In genomic region chr12:91432079-91432478, GRCh38 we compare ENCODE assay signal across 20 cellular contexts.
DNase-seq lines count a peak whose midpoint lies in the region; ATAC-seq and TF ChIP-seq lines count a peak whose summit lies in the region.
"Had no signal": no experiment of that assay in that cellular context is flagged by ENCODE, and none has a peak within 500 bp of the region (broad histone marks: within the 10 kb centered on the region; RNA-seq: fewer than 3 reads in every experiment).

No MANE protein-coding gene starts in this region.

- H3K4me3 Mint-ChIP-seq in type B pancreatic cell = peak overlapping the region; percentile 18
- H3K4me3 Mint-ChIP-seq: activated CD4-positive, alpha-beta memory T cell treated with anti-CD3 and anti-CD28 coated beads, Interleukin-2, amount 10 ng/mL, durations not matched to agents 7 days and 5 days; activated T-helper 1 cell treated with anti-CD3 and anti-CD28 coated beads, Interleukin-12 subunit alpha, Interleukin-12 subunit beta, Interleukin-2, Interleukin-4 antibody, amounts not matched to agents 30 ng/mL and 10 ng/mL and 1 ng/mL, durations not matched to agents 14 hours and 24 hours and 36 hours; CD14-positive monocyte had no signal

- peaks cover 20% of the 10 kb centered on the region for H3K4me1 ChIP-seq in cardiac muscle cell (ENCODE audit: low read depth)
- H3K4me1 ChIP-seq in mesodermal cell (ENCODE audit: control insufficient read depth, insufficient read depth, low read length, poor library complexity, severe bottlenecking) = peaks cover 9% of the 10 kb centered on the region
- H3K4me1 ChIP-seq: esophagus muscularis mucosa, lower lobe of right lung had no signal

- no peaks in the 10 kb centered on the region for H3K27me3 Mint-ChIP-seq in type B pancreatic cell
- H3K27me3 Mint-ChIP-seq: activated CD4-positive, alpha-beta memory T cell treated with anti-CD3 and anti-CD28 coated beads, Interleukin-2, amount 10 ng/mL, durations not matched to agents 7 days and 5 days had no signal

- H3K36me3 ChIP-seq in cardiac muscle cell = no peaks in the 10 kb centered on the region
- no peaks in the 10 kb centered on the region for H3K36me3 ChIP-seq in mesodermal cell (ENCODE audit: control insufficient read depth, insufficient read depth, low read length)
- H3K36me3 ChIP-seq: esophagus muscularis mucosa, lower lobe of right lung had no signal

- peak overlapping the region; percentile 35 for H3K27ac Mint-ChIP-seq in type B pancreatic cell
- H3K27ac Mint-ChIP-seq: activated CD4-positive, alpha-beta memory T cell treated with anti-CD3 and anti-CD28 coated beads, Interleukin-2, amount 10 ng/mL, durations not matched to agents 7 days and 5 days; activated T-helper 1 cell treated with anti-CD3 and anti-CD28 coated beads, Interleukin-12 subunit alpha, Interleukin-12 subunit beta, Interleukin-2, Interleukin-4 antibody, amounts not matched to agents 30 ng/mL and 10 ng/mL and 1 ng/mL, durations not matched to agents 14 hours and 24 hours and 36 hours; CD14-positive monocyte had no signal

- no peak for TF ChIP-seq CTCF in cardiac muscle cell (IDR thresholded peaks at IDR 0.05; ENCODE audit: low read depth, low read length)
- no peak for TF ChIP-seq CTCF in epithelial cell of proximal tubule (conservative IDR thresholded peaks at IDR 0.05; ENCODE audit: low read depth, low read length)
- TF ChIP-seq CTCF in type B pancreatic cell (conservative IDR thresholded peaks at IDR 0.05) = no peak

- no peak overlapping the region for H3K4me3 ChIP-seq in cardiac muscle cell
- no peak overlapping the region for H3K4me3 ChIP-seq in epithelial cell of proximal tubule (ENCODE audit: low read depth, low read length)
- no peak overlapping the region for H3K4me3 ChIP-seq in mesodermal cell (ENCODE audit: extremely low read depth, insufficient read depth, low read length, poor library complexity, severe bottlenecking)
- H3K4me3 ChIP-seq: esophagus muscularis mucosa, lower lobe of right lung, PC-9 had no signal

- DNase-seq in cardiac muscle cell (ENCODE audit: low read depth in 1 of 2, low spot score in 1 of 2) (peak; percentile 69 to 75), left cardiac atrium (no peak), epithelial cell of proximal tubule (ENCODE audit: low read depth) (peak; percentile 64), type B pancreatic cell (ENCODE audit: extremely low spot score, unreplicated experiment) (no peak), substantia nigra (lab: John Stamatoyannopoulos, UW) (no peak)
- DNase-seq: activated CD4-positive, alpha-beta memory T cell treated with anti-CD3 and anti-CD28 coated beads, Interleukin-2, amount 10 ng/mL, durations not matched to agents 7 days and 5 days; Kasumi-1; lower lobe of right lung; NCI-H1694 treated with DMSO at 0.1 percent for 48 hours; NCI-H524 treated with DMSO at 0.1 percent for 48 hours; occipital lobe; PC-9 had no signal

- intact Hi-C loops in left cardiac atrium (cut with DNase I) = no loop called here

- peak overlapping the region; percentile 80 for H3K27ac ChIP-seq in cardiac muscle cell
- peak overlapping the region; percentile 77 for H3K27ac ChIP-seq in mesodermal cell (ENCODE audit: low read depth, low read length, severe bottlenecking)
- H3K27ac ChIP-seq in substantia nigra (ENCODE audit: low read depth, low read length, poor library complexity, severe bottlenecking) = no peak overlapping the region
- H3K27ac ChIP-seq: 22Rv1, esophagus muscularis mucosa, HL-60, lower lobe of right lung, PC-9 had no signal

- ATAC-seq in left cardiac atrium (no peak), GM21447 (IDR thresholded peaks at IDR 0.05; ENCODE audit: unreplicated experiment) (no peak), SK-N-SH treated with all-trans-retinoic acid at 6 μM for 48 hours (no peak)
- ATAC-seq: lower lobe of right lung had no signal

- WGBS in mesodermal cell (ENCODE audit: insufficient coverage in 2 of 2), 2 experiments = 33 to 60% methylated on average over 2 of the region's 2 CpGs

- peaks cover 8% of the 10 kb centered on the region for H3K36me3 Mint-ChIP-seq in type B pancreatic cell
- H3K36me3 Mint-ChIP-seq: CD14-positive monocyte had no signal

- H3K9me3 ChIP-seq in cardiac muscle cell (ENCODE audit: low read depth) = no peaks in the 10 kb centered on the region
- H3K9me3 ChIP-seq in mesodermal cell (ENCODE audit: control insufficient read depth, low read length) = no peaks in the 10 kb centered on the region
- H3K9me3 ChIP-seq: esophagus muscularis mucosa, lower lobe of right lung had no signal

- peaks cover 6% of the 10 kb centered on the region for H3K9me3 Mint-ChIP-seq in type B pancreatic cell
- H3K9me3 Mint-ChIP-seq: activated CD4-positive, alpha-beta memory T cell treated with anti-CD3 and anti-CD28 coated beads, Interleukin-2, amount 10 ng/mL, durations not matched to agents 7 days and 5 days; activated T-helper 1 cell treated with anti-CD3 and anti-CD28 coated beads, Interleukin-12 subunit alpha, Interleukin-12 subunit beta, Interleukin-2, Interleukin-4 antibody, amounts not matched to agents 30 ng/mL and 10 ng/mL and 1 ng/mL, durations not matched to agents 14 hours and 24 hours and 36 hours had no signal

- H3K27me3 ChIP-seq in cardiac muscle cell = no peaks in the 10 kb centered on the region
- H3K27me3 ChIP-seq: esophagus muscularis mucosa had no signal

- H3K4me1 Mint-ChIP-seq in type B pancreatic cell (ENCODE audit: unreplicated experiment) = peaks cover 25% of the 10 kb centered on the region
- H3K4me1 Mint-ChIP-seq: CD14-positive monocyte had no signal

TF ChIP-seq in SK-N-SH treated with all-trans-retinoic acid at 6 μM for 48 hours, 23 proteins besides CTCF, POLR2A, EP300 and RAD21:
- TF ChIP-seq ISL1 (CRISPR knock-in tag; IDR thresholded peaks at IDR 0.05) = no peak
- no peak for TF ChIP-seq CSRNP3 (CRISPR knock-in tag; IDR thresholded peaks at IDR 0.05)
- no peak for TF ChIP-seq ZNF70 (CRISPR knock-in tag; IDR thresholded peaks at IDR 0.05)
- no peak for TF ChIP-seq TOX (CRISPR knock-in tag; IDR thresholded peaks at IDR 0.05; ENCODE audit: borderline replicate concordance)
- TF ChIP-seq TSHZ2 (CRISPR knock-in tag; IDR thresholded peaks at IDR 0.05) = no peak
- no peak for TF ChIP-seq ZNF8 (CRISPR knock-in tag; IDR thresholded peaks at IDR 0.05)
- TF ChIP-seq ZNF565 (CRISPR knock-in tag; conservative IDR thresholded peaks at IDR 0.05; ENCODE audit: low read depth) = no peak
- no peak for TF ChIP-seq ESRRG (CRISPR knock-in tag; IDR thresholded peaks at IDR 0.05)
- no peak for TF ChIP-seq SNAI2 (CRISPR knock-in tag; IDR thresholded peaks at IDR 0.05)
- no peak for TF ChIP-seq OSR1 (CRISPR knock-in tag; IDR thresholded peaks at IDR 0.05)
- no peak for TF ChIP-seq PPARA (CRISPR knock-in tag; IDR thresholded peaks at IDR 0.05; ENCODE audit: borderline replicate concordance)
- TF ChIP-seq ZFP3 (CRISPR knock-in tag; IDR thresholded peaks at IDR 0.05) = no peak
- TF ChIP-seq GLIS3 (CRISPR knock-in tag; IDR thresholded peaks at IDR 0.05) = no peak

Comparison
In these comparisons a context has a peak if more than half of its experiments do, and no peak if none do; other contexts are left out.
1. DNase-seq: peak in cardiac muscle cell (2 of 2) and epithelial cell of proximal tubule (single experiment); none in left cardiac atrium (single experiment), type B pancreatic cell (single experiment) and substantia nigra (0 of 49).